8 cellular contexts compared by ENCODE assay signal in genomic region chr18:13137939-13138821, GRCh38.
DNase-seq lines count a peak whose midpoint lies in the region; ATAC-seq lines count a peak whose summit lies in the region.

No MANE protein-coding gene starts in this region.

- ATAC-seq in GM18498 (IDR thresholded peaks at IDR 0.05; ENCODE audit: unreplicated experiment): peak; percentile 68
- peak; percentile 81 for ATAC-seq in HG02938 (IDR thresholded peaks at IDR 0.05; ENCODE audit: unreplicated experiment)

- H3K36me3 Mint-ChIP-seq in activated naive CD4-positive, alpha-beta T cell treated with anti-CD3 and anti-CD28 coated beads, Interleukin-2, amount 10 ng/mL, durations not matched to agents 7 days and 5 days: peaks cover 8% of the 10 kb centered on the region

- H3K27ac Mint-ChIP-seq in activated naive CD4-positive, alpha-beta T cell treated with anti-CD3 and anti-CD28 coated beads, Interleukin-2, amount 10 ng/mL, durations not matched to agents 7 days and 5 days: peak overlapping the region; percentile 96

- H3K4me1 Mint-ChIP-seq in activated naive CD4-positive, alpha-beta T cell treated with anti-CD3 and anti-CD28 coated beads, Interleukin-2, amount 10 ng/mL, durations not matched to agents 7 days and 5 days: peaks cover 28% of the 10 kb centered on the region

- H3K27me3 Mint-ChIP-seq in activated naive CD4-positive, alpha-beta T cell treated with anti-CD3 and anti-CD28 coated beads, Interleukin-2, amount 10 ng/mL, durations not matched to agents 7 days and 5 days: peaks cover 32% of the 10 kb centered on the region

- CTCF ChIA-PET in activated naive CD4-positive, alpha-beta T cell treated with anti-CD3 and anti-CD28 coated beads, Interleukin-2, amount 10 ng/mL, durations not matched to agents 7 days and 5 days (lab: Charles Lee): interaction anchor here (1.2 to 2.8 kb wide), 2 partner anchors 21 kb away, joined by 5 to 10 read pairs; no protein-coding TSS in a partner anchor

- H3K4me3 Mint-ChIP-seq in activated naive CD4-positive, alpha-beta T cell treated with anti-CD3 and anti-CD28 coated beads, Interleukin-2, amount 10 ng/mL, durations not matched to agents 7 days and 5 days: peak overlapping the region; percentile 99

- peak; percentile 99 for DNase-seq in OCI-M1 (lab: John Stamatoyannopoulos, UW)
- DNase-seq in activated naive CD4-positive, alpha-beta T cell treated with anti-CD3 and anti-CD28 coated beads, Interleukin-2, amount 10 ng/mL, durations not matched to agents 7 days and 5 days: peak; percentile 86
- peak; percentile 88 for DNase-seq in hepatic stellate cell (ENCODE audit: low spot score)
- peak; percentile 68 for DNase-seq in stimulated activated CD4-positive, alpha-beta T cell treated with anti-CD3 and anti-CD28 coated beads, Interleukin-1b, Interleukin-23, amount 100 ng/mL, for 48 hours
- DNase-seq in NCI-H748 (lab: John Stamatoyannopoulos, UW; ENCODE audit: unreplicated experiment): no peak
- no peak for DNase-seq in NCI-H2081 treated with DMSO at 0.1 percent for 48 hours (lab: John Stamatoyannopoulos, UW)

- H3K9me3 Mint-ChIP-seq in activated naive CD4-positive, alpha-beta T cell treated with anti-CD3 and anti-CD28 coated beads, Interleukin-2, amount 10 ng/mL, durations not matched to agents 7 days and 5 days: peaks cover 5% of the 10 kb centered on the region

Comparison
In these comparisons a context has a peak if more than half of its experiments do, and no peak if none do; other contexts are left out.
1. DNase-seq: peak in OCI-M1 (single experiment), activated naive CD4-positive, alpha-beta T cell treated with anti-CD3 and anti-CD28 coated beads, Interleukin-2, amount 10 ng/mL, durations not matched to agents 7 days and 5 days (single experiment), hepatic stellate cell (single experiment) and stimulated activated CD4-positive, alpha-beta T cell treated with anti-CD3 and anti-CD28 coated beads, Interleukin-1b, Interleukin-23, amount 100 ng/mL, for 48 hours (single experiment); none in NCI-H748 (single experiment) and NCI-H2081 treated with DMSO at 0.1 percent for 48 hours (single experiment).